ENCODE assay signal across 11 cellular contexts in the genomic region with DNA sequence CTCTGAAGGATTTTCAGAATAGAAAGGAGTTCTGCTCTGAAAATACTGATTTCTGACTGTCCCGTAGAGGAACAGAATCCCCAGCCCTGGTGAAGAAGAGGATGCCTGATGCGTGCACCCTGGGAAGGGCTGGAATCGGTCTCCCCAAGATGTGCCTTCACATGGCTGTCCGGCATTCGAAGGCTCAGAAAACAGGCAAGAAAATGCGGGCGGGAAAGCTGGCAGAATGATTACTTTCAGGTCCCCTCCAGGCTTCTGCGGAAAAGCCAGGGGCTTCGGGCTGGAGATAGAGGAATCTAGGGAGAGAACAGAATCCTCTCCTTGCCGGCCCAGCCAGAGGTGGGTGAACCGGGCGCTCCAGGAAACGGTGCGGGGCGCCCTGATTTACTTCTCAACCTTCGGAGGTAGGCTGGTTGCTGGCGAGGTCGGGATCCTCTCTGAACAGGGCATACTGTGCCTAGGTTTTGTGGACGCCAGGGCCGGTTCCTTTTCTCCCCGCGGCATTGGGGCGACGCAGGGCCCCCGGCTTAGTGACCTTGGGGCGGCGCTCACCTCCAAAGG. TPM values are rescaled to one million over a fixed set of nuclear protein-coding genes. Genes with fewer than 3 reads are reported as not detected.
DNase-seq lines count a peak whose midpoint lies in the region; ATAC-seq and TF ChIP-seq lines count a peak whose summit lies in the region.
"Had no signal": no experiment of that assay in that cellular context is flagged by ENCODE, and none has a peak within 500 bp of the region (broad histone marks: within the 10 kb centered on the region; RNA-seq: fewer than 3 reads in every experiment).

No MANE protein-coding gene starts in this region.

- H3K36me3 Mint-ChIP-seq in CD4-positive, alpha-beta T cell (ENCODE audit: low read depth), result no peaks in the 10 kb centered on the region

- no peak overlapping the region for H3K27ac ChIP-seq in CD4-positive, alpha-beta T cell (ENCODE audit: low read depth, low read length)
- H3K27ac ChIP-seq in Peyer's patch, result no peak overlapping the region
- H3K27ac ChIP-seq in ovary, result peak overlapping the region; percentile 87 to 100

- CTCF ChIA-PET in CD4-positive, alpha-beta T cell (lab: Charles Lee), result interaction anchor here (1.0 kb wide), 1 partner anchor 26 kb away, joined by 3 read pairs; no protein-coding TSS in a partner anchor

- DNase-seq in CD4-positive, alpha-beta T cell, result no peak
- DNase-seq in Peyer's patch, result no peak
- DNase-seq in fibroblast of pulmonary artery (ENCODE audit: low read depth), result no peak
- DNase-seq in ovary, result peak in 2 of 5 donors; percentile 35 to 57
- DNase-seq in NCI-H345 treated with DMSO at 0.1 percent for 48 hours (lab: John Stamatoyannopoulos, UW; ENCODE audit: unreplicated experiment), result no peak
- DNase-seq in AG20443 (ENCODE audit: low spot score), result no peak
- no peak for DNase-seq in T-helper 2 cell
- DNase-seq: NCI-H345, T1000 had no signal

- no peak overlapping the region for H3K27ac Mint-ChIP-seq in CD4-positive, alpha-beta T cell

- H3K9me3 Mint-ChIP-seq in CD4-positive, alpha-beta T cell, result no peaks in the 10 kb centered on the region

- no peak for TF ChIP-seq EP300 in ovary (IDR thresholded peaks at IDR 0.05)

- no peaks in the 10 kb centered on the region for H3K9me3 ChIP-seq in CD4-positive, alpha-beta T cell (ENCODE audit: control insufficient read depth, low read length)
- H3K9me3 ChIP-seq in Peyer's patch (peaks cover 0 to 4% (median 0%) of the 10 kb centered on the region in 4 donors), ovary (no peaks in the 10 kb centered on the region)

- no peak for TF ChIP-seq CTCF in CD4-positive, alpha-beta T cell (IDR thresholded peaks at IDR 0.05)
- TF ChIP-seq CTCF in Peyer's patch (IDR thresholded peaks at IDR 0.05) (no peak), fibroblast of pulmonary artery (IDR thresholded peaks at IDR 0.05; ENCODE audit: low read length, missing control alignments) (no peak), ovary (IDR thresholded peaks at IDR 0.05) (no peak)

- H3K36me3 ChIP-seq in Peyer's patch, result no peaks in the 10 kb centered on the region
- no peaks in the 10 kb centered on the region for H3K36me3 ChIP-seq in ovary

- POLR2A ChIA-PET in CD4-positive, alpha-beta T cell (lab: Charles Lee), result no interaction called here

- H3K4me3 ChIP-seq in Peyer's patch (peak overlapping the region in 3 of 4 donors; percentile 31 to 42 (median 35)), fibroblast of pulmonary artery (replicated peaks; ENCODE audit: low read depth, low read length) (peak overlapping the region; percentile 40), ovary (peak overlapping the region; percentile 23)

- 5 to 11% (median 9%) methylated on average over 23 to 27 of the region's 27 CpGs for WGBS in ovary, 3 donors

- H3K27me3 ChIP-seq in CD4-positive, alpha-beta T cell (ENCODE audit: control insufficient read depth, insufficient read depth, low read length), result peaks cover 75% of the 10 kb centered on the region
- peaks cover 5 to 37% of the 10 kb centered on the region in 2 donors for H3K27me3 ChIP-seq in Peyer's patch
- no peaks in the 10 kb centered on the region for H3K27me3 ChIP-seq in ovary

- no peak for TF ChIP-seq POLR2A in Peyer's patch (IDR thresholded peaks at IDR 0.05)
- no peak for TF ChIP-seq POLR2A in ovary (IDR thresholded peaks at IDR 0.05)

- ATAC-seq in CD4-positive, alpha-beta T cell (ENCODE audit: poor library complexity), result peak; percentile 4
- no peak for ATAC-seq in HG02610 (IDR thresholded peaks at IDR 0.05; ENCODE audit: unreplicated experiment)

- peaks cover 83% of the 10 kb centered on the region for H3K27me3 Mint-ChIP-seq in CD4-positive, alpha-beta T cell

- H3K4me1 Mint-ChIP-seq in CD4-positive, alpha-beta T cell (ENCODE audit: low read depth), result peaks cover 39% of the 10 kb centered on the region

- peak overlapping the region; percentile 59 for H3K4me3 Mint-ChIP-seq in CD4-positive, alpha-beta T cell

- peaks cover 0 to 40% (median 25%) of the 10 kb centered on the region in 4 donors for H3K4me1 ChIP-seq in Peyer's patch
- H3K4me1 ChIP-seq in ovary (ENCODE audit: insufficient read depth), result peaks cover 10% of the 10 kb centered on the region

- intact Hi-C loops in CD4-positive, alpha-beta T cell (cut with DNase I, micrococcal nuclease), result no loop called here
- intact Hi-C loops in ovary (cut with DNase I), result loop anchor here in 2 of 4 donors (10.0 kb wide), 3 partner anchors 165 to 375 kb away; no protein-coding TSS in a partner anchor

RNA-seq across cellular contexts. Expression of a gene that starts 2.5 kb away (rescaled TPM):
- total RNA-seq in CD4-positive, alpha-beta T cell, result not detected
- total RNA-seq in Peyer's patch (not detected), ovary (100 to 1,000 TPM in 2 of 7 donors, 10 to 100 TPM in 5; 35.8 to 137 (median 77.9) TPM)
- polyA plus RNA-seq in ovary, result 10 to 100 TPM; 36.7 to 39.3 TPM
- total RNA-seq: lung microvascular endothelial cell had no signal

RNA-seq across cellular contexts. Expression of a gene that starts 2.6 kb away (rescaled TPM):
- not detected for total RNA-seq in CD4-positive, alpha-beta T cell
- total RNA-seq in Peyer's patch, result not detected
- total RNA-seq in ovary, result 100 to 1,000 TPM in 4 of 7 donors, 10 to 100 TPM in 3; 35.4 to 184 (median 102) TPM
- 10 to 100 TPM; 22.7 to 61.2 TPM for polyA plus RNA-seq in ovary
- total RNA-seq: lung microvascular endothelial cell had no signal

RNA-seq across cellular contexts. Expression of a gene that starts 56.5 kb away (rescaled TPM):
- not detected for total RNA-seq in CD4-positive, alpha-beta T cell
- total RNA-seq in Peyer's patch (not detected), ovary (not detected)
- polyA plus RNA-seq in ovary, result not detected
- total RNA-seq: lung microvascular endothelial cell had no signal

Comparison
In these comparisons a context has a peak if more than half of its experiments do, and no peak if none do; other contexts are left out.
1. H3K27ac ChIP-seq: peak in ovary (2 of 2); none in CD4-positive, alpha-beta T cell (single experiment) and Peyer's patch (0 of 4).
2. RNA of a gene that starts 2.5 kb away (total RNA-seq): 35.8 to 137 TPM in ovary; not detected in Peyer's patch and not detected in CD4-positive, alpha-beta T cell; every median in the first group is over 10 times any median in the second.
3. RNA of a gene that starts 2.6 kb away (total RNA-seq): 35.4 to 184 TPM in ovary; not detected in CD4-positive, alpha-beta T cell and not detected in Peyer's patch; every median in the first group is over 10 times any median in the second.
4. Peak in every context shown above with its lines, with median percentiles within 50 percentile points of each other: H3K4me3 ChIP-seq.